In genomic region chr3:63333815-63334214, GRCh38 we compare ENCODE assay signal across 12 cellular contexts. TPM values are rescaled to one million over a fixed set of nuclear protein-coding genes. Genes with fewer than 3 reads are reported as not detected.
A peak's percentile ranks its signal among the peaks of the same experiment; 100 is the strongest.
DNase-seq lines count a peak whose midpoint lies in the region; TF ChIP-seq lines count a peak whose summit lies in the region.
"Had no signal": no experiment of that assay in that cellular context is flagged by ENCODE, and none has a peak within 500 bp of the region (broad histone marks: within the 10 kb centered on the region; RNA-seq: fewer than 3 reads in every experiment).

No MANE protein-coding gene starts in this region.

- no peaks in the 10 kb centered on the region for H3K79me2 ChIP-seq in DOHH2 (ENCODE audit: control insufficient read depth, low read length)

- TF ChIP-seq POLR2A in stomach (IDR thresholded peaks at IDR 0.05), result no peak

- no peaks in the 10 kb centered on the region for H3K36me3 ChIP-seq in DOHH2 (ENCODE audit: control insufficient read depth, low read length)
- H3K36me3 ChIP-seq in kidney epithelial cell (ENCODE audit: control insufficient read depth, insufficient read depth, low read length), result no peaks in the 10 kb centered on the region
- H3K36me3 ChIP-seq in stomach, result no peaks in the 10 kb centered on the region
- H3K36me3 ChIP-seq: pancreas had no signal

- H3K27me3 ChIP-seq in DOHH2 (ENCODE audit: control insufficient read depth, low read length) (peaks cover 36% of the 10 kb centered on the region), kidney epithelial cell (ENCODE audit: control insufficient read depth, insufficient read depth, low read length) (no peaks in the 10 kb centered on the region), stomach (no peaks in the 10 kb centered on the region)
- H3K27me3 ChIP-seq: pancreas had no signal

- no peak for TF ChIP-seq EP300 in stomach (IDR thresholded peaks at IDR 0.05)

- no peaks in the 10 kb centered on the region for H4K20me1 ChIP-seq in DOHH2 (ENCODE audit: control insufficient read depth, insufficient read depth, low read depth, low read length)

- no peaks in the 10 kb centered on the region for H3K9me3 ChIP-seq in DOHH2 (ENCODE audit: control insufficient read depth, insufficient read depth, low read length)
- no peaks in the 10 kb centered on the region for H3K9me3 ChIP-seq in stomach
- H3K9me3 ChIP-seq: pancreas had no signal

- DNase-seq in Jurkat, Clone E6-1 (ENCODE audit: low read depth, low spot score), result peak; percentile 5
- no peak for DNase-seq in kidney epithelial cell (ENCODE audit: low read depth)
- DNase-seq in effector CD4-positive, alpha-beta T cell, result no peak
- DNase-seq in GM20000 (ENCODE audit: low spot score), result no peak
- no peak for DNase-seq in stomach
- DNase-seq: activated CD4-positive, alpha-beta memory T cell treated with anti-CD3 and anti-CD28 coated beads, Interleukin-2, amount 10 ng/mL, durations not matched to agents 7 days and 5 days; pancreas; stimulated activated CD4-positive, alpha-beta T cell treated with anti-CD3 and anti-CD28 coated beads, Interleukin-4, amount 100 ng/mL, for 4 hours; T-helper 2 cell had no signal

- H3K4me2 ChIP-seq in DOHH2 (ENCODE audit: low read length), result no peak overlapping the region

- H3K9me2 ChIP-seq in DOHH2 (replicated peaks; ENCODE audit: control insufficient read depth, low read length), result no peaks in the 10 kb centered on the region

- intact Hi-C loops in stomach (cut with DNase I; ENCODE audit: low total_unique reads), result no loop called here

- no peaks in the 10 kb centered on the region for H3K4me1 ChIP-seq in DOHH2 (ENCODE audit: control insufficient read depth, low read length)
- H3K4me1 ChIP-seq in stomach, result peaks cover 0 to 2% (median 0%) of the 10 kb centered on the region in 4 donors
- H3K4me1 ChIP-seq: pancreas had no signal

- H3K27ac ChIP-seq in DOHH2 (ENCODE audit: low read depth, low read length), result no peak overlapping the region
- H3K27ac ChIP-seq in VCaP, result no peak overlapping the region
- H3K27ac ChIP-seq in stomach, result no peak overlapping the region
- H3K27ac ChIP-seq: pancreas had no signal

- H3K4me3 ChIP-seq in DOHH2 (ENCODE audit: low read length), result no peak overlapping the region
- H3K4me3 ChIP-seq in Jurkat, Clone E6-1 (ENCODE audit: low read length), result no peak overlapping the region
- no peak overlapping the region for H3K4me3 ChIP-seq in kidney epithelial cell (ENCODE audit: low read depth, low read length)
- H3K4me3 ChIP-seq in stomach, result no peak overlapping the region
- H3K4me3 ChIP-seq: pancreas had no signal

- 54 to 72% (median 65%) methylated on average over 1 of the region's 1 CpG for WGBS in stomach, 5 donors

- no peaks in the 10 kb centered on the region for H3F3A ChIP-seq in DOHH2 (ENCODE audit: control insufficient read depth, insufficient read depth)

- peak; percentile 35 for TF ChIP-seq CTCF in DOHH2 (IDR thresholded peaks at IDR 0.05; ENCODE audit: low read depth, low read length, poor library complexity, severe bottlenecking)
- TF ChIP-seq CTCF in VCaP (conservative IDR thresholded peaks at IDR 0.05), result peak; percentile 77
- peak; percentile 11 for TF ChIP-seq CTCF in kidney epithelial cell (IDR thresholded peaks at IDR 0.05; ENCODE audit: insufficient read depth, low read length, poor library complexity, severe bottlenecking)
- TF ChIP-seq CTCF in GM20000 (IDR thresholded peaks at IDR 0.05; ENCODE audit: extremely low read depth, missing control alignments), result no peak
- TF ChIP-seq CTCF in stomach (IDR thresholded peaks at IDR 0.05), result peak in 1 of 7 experiments; percentile 25

RNA-seq across cellular contexts. Expression of gene SYNPR, which starts 55.7 kb away (rescaled TPM):
- polyA plus RNA-seq in Jurkat, Clone E6-1 (2012; ENCODE audit: insufficient read depth, insufficient read length), result not detected
- total RNA-seq in kidney epithelial cell (not detected in 2 replicates), stomach (1 to 10 TPM in 2 of 5 donors, under 1 TPM in 1, not detected in 2; 0.29 to 1.7 (median 1.0) TPM)
- polyA plus RNA-seq in stomach, result under 1 TPM in 2 of 3 donors, not detected in 1; 0.13 to 0.31 TPM
- total RNA-seq: activated CD4-positive, alpha-beta memory T cell treated with anti-CD3 and anti-CD28 coated beads, Interleukin-2, amount 10 ng/mL, durations not matched to agents 7 days and 5 days; liver had no signal
- polyA plus RNA-seq: liver, pancreas had no signal
